ENCODE assay signal across 8 cellular contexts in the genomic region with DNA sequence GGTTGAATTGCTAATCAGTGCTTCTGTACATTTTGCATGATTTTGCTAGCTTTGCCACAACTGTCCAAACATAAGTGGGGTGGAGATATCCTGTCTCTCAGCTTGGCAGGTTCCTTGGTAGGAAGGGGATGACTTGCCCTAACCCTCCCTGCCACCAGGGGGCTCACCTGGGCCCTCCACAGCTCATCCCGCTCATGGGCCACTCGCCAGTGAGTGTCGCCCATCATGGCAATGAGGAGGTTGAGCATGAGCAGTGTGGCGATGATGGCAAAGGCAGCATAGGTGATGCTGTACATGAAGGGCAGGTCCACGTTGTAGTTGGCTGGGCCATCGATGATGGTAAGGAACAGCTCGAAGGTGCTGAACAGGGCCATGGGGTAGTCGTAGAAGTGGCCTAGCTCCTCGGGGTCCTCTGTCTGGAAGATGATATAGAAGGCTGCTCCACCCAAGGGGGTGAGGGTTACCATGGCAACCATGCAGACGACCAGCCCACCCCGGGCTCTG. TPM values are rescaled to one million over a fixed set of nuclear protein-coding genes. Genes with fewer than 3 reads are reported as not detected.
DNase-seq lines count a peak whose midpoint lies in the region; ATAC-seq and TF ChIP-seq lines count a peak whose summit lies in the region.

No MANE protein-coding gene starts in this region.

- H3K27me3 ChIP-seq in CD8-positive, alpha-beta T cell (ENCODE audit: insufficient read depth, low read length) = no peaks in the 10 kb centered on the region
- H3K27me3 ChIP-seq in mesendoderm (ENCODE audit: insufficient read depth, low read length, poor library complexity) (no peaks in the 10 kb centered on the region), heart right ventricle (peaks cover 0 to 19% (median 12%) of the 10 kb centered on the region in 7 donors)

- peaks cover 11% of the 10 kb centered on the region for H3K36me3 Mint-ChIP-seq in CD8-positive, alpha-beta T cell
- H3K36me3 Mint-ChIP-seq in activated naive CD8-positive, alpha-beta T cell treated with anti-CD3 and anti-CD28 coated beads for 36 hours = peaks cover 1% of the 10 kb centered on the region

- no peaks in the 10 kb centered on the region for H3K9me3 Mint-ChIP-seq in CD8-positive, alpha-beta T cell
- no peaks in the 10 kb centered on the region for H3K9me3 Mint-ChIP-seq in activated naive CD8-positive, alpha-beta T cell treated with anti-CD3 and anti-CD28 coated beads for 36 hours

- peak; percentile 40 for ATAC-seq in CD8-positive, alpha-beta T cell
- no peak for ATAC-seq in heart right ventricle

- no peak overlapping the region for H2BK5ac ChIP-seq in mesendoderm (ENCODE audit: low read length)

- CTCF ChIA-PET in CD8-positive, alpha-beta T cell (lab: Charles Lee) = interaction anchor here (0.8 to 1.6 kb wide), 6 partner anchors 9 to 488 kb away, joined by 3 to 4 read pairs (median 4); no protein-coding TSS in a partner anchor

- H3K27me3 Mint-ChIP-seq in CD8-positive, alpha-beta T cell (ENCODE audit: low read depth) = no peaks in the 10 kb centered on the region
- H3K27me3 Mint-ChIP-seq in activated naive CD8-positive, alpha-beta T cell treated with anti-CD3 and anti-CD28 coated beads for 36 hours = no peaks in the 10 kb centered on the region

- no peak overlapping the region for H3K4ac ChIP-seq in mesendoderm (ENCODE audit: low read depth, low read length)

- no peaks in the 10 kb centered on the region for H3K36me3 ChIP-seq in CD8-positive, alpha-beta T cell (ENCODE audit: insufficient read depth, low read length)
- no peaks in the 10 kb centered on the region for H3K36me3 ChIP-seq in mesendoderm (ENCODE audit: control insufficient read depth, insufficient read depth, low read length)
- no peaks in the 10 kb centered on the region for H3K36me3 ChIP-seq in heart right ventricle

- H3K79me1 ChIP-seq in mesendoderm (ENCODE audit: low read length) = no peaks in the 10 kb centered on the region

- no peak for DNase-seq in CD8-positive, alpha-beta T cell
- DNase-seq in GM19240 (ENCODE audit: insufficient read length, low spot score) (peak; percentile 42), HuH-7.5 (ENCODE audit: low spot score) (peak; percentile 62), mesendoderm (peak; percentile 59), inferior parietal cortex (ENCODE audit: extremely low spot score) (no peak), heart right ventricle (no peak), NCI-H187 (lab: John Stamatoyannopoulos, UW) (no peak)
- peak; percentile 44 for DNase-seq in activated naive CD8-positive, alpha-beta T cell treated with anti-CD3 and anti-CD28 coated beads for 36 hours

- no peak overlapping the region for H4K5ac ChIP-seq in mesendoderm (ENCODE audit: low read length)

- no peak overlapping the region for H3K4me2 ChIP-seq in mesendoderm (ENCODE audit: low read length)

- no CpG with 5 or more reads among the region's 11 CpGs for WGBS in mesendoderm (ENCODE audit: extremely low coverage, insufficient coverage, low lambda C conversion rate)
- 74% methylated on average over 11 of the region's 11 CpGs for WGBS in heart right ventricle, 2 donors

- H3K27ac ChIP-seq in CD8-positive, alpha-beta T cell (ENCODE audit: low read depth, low read length) = no peak overlapping the region
- H3K27ac ChIP-seq in mesendoderm (ENCODE audit: low read depth, low read length) (no peak overlapping the region), heart right ventricle (no peak overlapping the region)

- no peak overlapping the region for H2AK5ac ChIP-seq in mesendoderm (ENCODE audit: low read length)

- no peak overlapping the region for H3K27ac Mint-ChIP-seq in CD8-positive, alpha-beta T cell
- H3K27ac Mint-ChIP-seq in activated naive CD8-positive, alpha-beta T cell treated with anti-CD3 and anti-CD28 coated beads for 36 hours = no peak overlapping the region

- no peak overlapping the region for H4K8ac ChIP-seq in mesendoderm (ENCODE audit: low read depth, low read length)

- H3K4me1 Mint-ChIP-seq in CD8-positive, alpha-beta T cell (ENCODE audit: low read depth) = no peaks in the 10 kb centered on the region
- no peaks in the 10 kb centered on the region for H3K4me1 Mint-ChIP-seq in activated naive CD8-positive, alpha-beta T cell treated with anti-CD3 and anti-CD28 coated beads for 36 hours

- no peak overlapping the region for H3K9ac ChIP-seq in mesendoderm (ENCODE audit: low read length)

- H3K56ac ChIP-seq in mesendoderm (ENCODE audit: low read length) = no peak overlapping the region

- H3K4me3 ChIP-seq in CD8-positive, alpha-beta T cell (ENCODE audit: low read depth, low read length) = no peak overlapping the region
- H3K4me3 ChIP-seq in mesendoderm (ENCODE audit: low read length) (no peak overlapping the region), heart right ventricle (no peak overlapping the region)

- H3K4me3 Mint-ChIP-seq in CD8-positive, alpha-beta T cell = no peak overlapping the region
- no peak overlapping the region for H3K4me3 Mint-ChIP-seq in activated naive CD8-positive, alpha-beta T cell treated with anti-CD3 and anti-CD28 coated beads for 36 hours

- no peak overlapping the region for H2BK15ac ChIP-seq in mesendoderm (replicated peaks; ENCODE audit: low read depth)

- POLR2A ChIA-PET in CD8-positive, alpha-beta T cell (lab: Charles Lee) = no interaction called here

- intact Hi-C loops in CD8-positive, alpha-beta T cell (cut with DNase I, micrococcal nuclease) = no loop called here
- intact Hi-C loops in heart right ventricle (cut with DNase I) = no loop called here

- H3K18ac ChIP-seq in mesendoderm (ENCODE audit: low read length) = no peak overlapping the region

- H3K9me3 ChIP-seq in CD8-positive, alpha-beta T cell (ENCODE audit: low read length) = no peaks in the 10 kb centered on the region
- no peaks in the 10 kb centered on the region for H3K9me3 ChIP-seq in heart right ventricle

- no peaks in the 10 kb centered on the region for H3K79me2 ChIP-seq in mesendoderm (ENCODE audit: control insufficient read depth, insufficient read depth, low read length)

- H3K4me1 ChIP-seq in CD8-positive, alpha-beta T cell (ENCODE audit: insufficient read depth, low read length) = no peaks in the 10 kb centered on the region
- no peaks in the 10 kb centered on the region for H3K4me1 ChIP-seq in mesendoderm (ENCODE audit: control insufficient read depth, low read depth, low read length)
- no peaks in the 10 kb centered on the region for H3K4me1 ChIP-seq in heart right ventricle

- no peak for TF ChIP-seq CTCF in CD8-positive, alpha-beta T cell (IDR thresholded peaks at IDR 0.05)
- TF ChIP-seq CTCF in heart right ventricle (IDR thresholded peaks at IDR 0.05) = peak in 4 of 9 donors; percentile 15 to 59 (median 22)

- no peak overlapping the region for H3K23ac ChIP-seq in mesendoderm (ENCODE audit: low read length)

- H2BK120ac ChIP-seq in mesendoderm (ENCODE audit: low read depth, low read length) = no peak overlapping the region

RNA-seq across cellular contexts. Expression of gene TRPV6, which starts 12.2 kb away (rescaled TPM):
- total RNA-seq in CD8-positive, alpha-beta T cell = not detected
- total RNA-seq in activated naive CD8-positive, alpha-beta T cell treated with anti-CD3 and anti-CD28 coated beads for 36 hours = not detected
- 0.87 TPM for polyA plus RNA-seq in mesendoderm (2013, experiment 1 of 2)
- polyA plus RNA-seq in mesendoderm (2013, experiment 2 of 2) = 0.71 TPM
- total RNA-seq in heart right ventricle = not detected
- polyA plus RNA-seq in heart right ventricle = under 1 TPM in 1 of 2 donors, not detected in 1; 0.03 TPM

RNA-seq across cellular contexts. Expression of gene EPHB6, which starts 18.5 kb away (rescaled TPM):
- 10 to 100 TPM; 13.8 to 15.3 TPM for total RNA-seq in CD8-positive, alpha-beta T cell
- 10 to 100 TPM in 1 of 2 experiments, 1 to 10 TPM in 1; 9.0 to 10.0 TPM for total RNA-seq in activated naive CD8-positive, alpha-beta T cell treated with anti-CD3 and anti-CD28 coated beads for 36 hours
- 5.5 TPM for polyA plus RNA-seq in mesendoderm (2013, experiment 1 of 2)
- 5.0 TPM for polyA plus RNA-seq in mesendoderm (2013, experiment 2 of 2)
- 1 to 10 TPM in 8 of 10 donors, under 1 TPM in 2; 0.55 to 5.4 (median 2.6) TPM for total RNA-seq in heart right ventricle
- polyA plus RNA-seq in heart right ventricle = 10 to 100 TPM in 1 of 2 donors, 1 to 10 TPM in 1; 1.9 to 14.9 TPM

Comparison
In these comparisons a context has a peak if more than half of its experiments do, and no peak if none do; other contexts are left out.
1. DNase-seq: peak in GM19240 (single experiment), HuH-7.5 (single experiment), activated naive CD8-positive, alpha-beta T cell treated with anti-CD3 and anti-CD28 coated beads for 36 hours (single experiment) and mesendoderm (single experiment); none in CD8-positive, alpha-beta T cell (0 of 7), inferior parietal cortex (single experiment), heart right ventricle (0 of 2) and NCI-H187 (0 of 2).